Comparison of ENCODE assay signal across 2 cellular contexts in genomic region chr20:54068495-54068894, GRCh38.
A peak's percentile ranks its signal among the peaks of the same experiment; 100 is the strongest.
TF ChIP-seq lines count a peak whose summit lies in the region.

No MANE protein-coding gene starts in this region.

TF ChIP-seq in A549, 52 proteins besides CTCF, POLR2A, EP300 and RAD21 (continued from another document):
- no peak for TF ChIP-seq HES2 (IDR thresholded peaks at IDR 0.05)
- TF ChIP-seq MYC (IDR thresholded peaks at IDR 0.05; ENCODE audit: borderline replicate concordance, low read length) = no peak
- TF ChIP-seq NR3C1 (IDR thresholded peaks at IDR 0.05) = no peak
- no peak for TF ChIP-seq RNF2 (IDR thresholded peaks at IDR 0.05; ENCODE audit: borderline replicate concordance, low read depth)
- TF ChIP-seq ELK1 (IDR thresholded peaks at IDR 0.05; ENCODE audit: low read depth, low read length) = no peak
- no peak for TF ChIP-seq POLR2AphosphoS2 (conservative IDR thresholded peaks at IDR 0.05; ENCODE audit: low read length)
- TF ChIP-seq SREBF2 (IDR thresholded peaks at IDR 0.05) = no peak
- no peak for TF ChIP-seq PHF8 (IDR thresholded peaks at IDR 0.05; ENCODE audit: borderline replicate concordance, low read depth)
- TF ChIP-seq ZC3H11A (IDR thresholded peaks at IDR 0.05) = no peak
- no peak for TF ChIP-seq CHD4 (IDR thresholded peaks at IDR 0.05; ENCODE audit: borderline replicate concordance)
- no peak for TF ChIP-seq CBX2 (IDR thresholded peaks at IDR 0.05; ENCODE audit: borderline replicate concordance, low read depth)
- no peak for TF ChIP-seq RARB (CRISPR knock-in tag; IDR thresholded peaks at IDR 0.05)
- TF ChIP-seq HOXB13 (CRISPR knock-in tag; IDR thresholded peaks at IDR 0.05; ENCODE audit: low read depth) = no peak
- no peak for TF ChIP-seq ESRRA (IDR thresholded peaks at IDR 0.05; ENCODE audit: borderline replicate concordance, low read length)

TF ChIP-seq in K562, 482 proteins besides CTCF, POLR2A, EP300 and RAD21 (continued from another document):
- peak in 1 of 3 experiments; percentile 84; a peak in 2 of 6 replicates for TF ChIP-seq ZBTB11 (CRISPR knock-in tag; IDR thresholded peaks at IDR 0.05)
